1 cellular context compared by ENCODE assay signal in the genomic region with DNA sequence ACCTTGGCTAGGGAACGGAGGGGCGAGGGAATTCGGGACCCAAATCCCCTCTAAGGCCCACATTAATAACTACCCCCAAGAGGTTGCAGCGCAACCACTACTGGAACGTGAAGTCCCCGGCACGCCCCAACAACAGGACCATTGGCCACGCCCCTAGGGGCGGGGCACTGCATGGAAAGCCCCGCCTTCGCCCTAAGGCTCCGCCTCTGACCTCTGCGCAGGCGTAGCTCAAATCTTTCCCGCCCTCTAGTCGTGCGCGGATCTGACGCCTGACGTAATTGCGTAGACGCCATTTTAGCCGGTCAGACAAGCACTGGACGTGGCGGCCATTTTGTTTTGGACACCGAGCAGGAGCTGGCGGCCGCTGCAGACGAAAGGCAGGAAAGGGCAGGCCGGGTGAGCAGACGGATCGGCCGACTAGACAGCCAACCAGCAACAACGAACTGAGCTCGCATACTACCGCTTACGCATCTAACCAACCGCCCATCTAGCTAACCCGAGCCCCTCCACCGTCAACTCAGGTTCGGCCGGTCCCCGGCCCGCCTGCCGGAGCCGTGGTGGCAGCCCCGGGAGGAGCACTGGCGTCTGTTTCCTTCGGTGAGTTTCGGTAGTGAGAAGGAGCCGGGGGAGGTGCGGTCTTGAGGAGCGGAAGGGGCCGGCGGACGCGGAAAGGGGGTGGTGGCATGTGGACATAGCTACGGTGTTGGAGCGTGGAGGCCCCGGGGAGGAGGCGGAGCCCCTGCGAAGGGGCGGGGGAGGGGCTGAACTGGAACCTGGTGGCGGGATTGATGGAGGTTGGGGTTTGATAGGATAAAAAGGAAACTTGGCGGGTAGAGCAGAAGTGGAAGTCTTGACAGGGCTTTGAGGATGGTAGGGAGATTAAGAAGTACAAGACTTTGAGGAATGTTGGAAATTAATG.
TF ChIP-seq lines count a peak whose summit lies in the region.

Gene CHTOP (plus strand): TSS at position 320 of the 919 bp plus-strand sequence. CDS start 2,523 bp downstream, outside the sequence.

TF ChIP-seq in SK-N-SH, 30 proteins besides CTCF, POLR2A, EP300 and RAD21 (continued from another document):
- TF ChIP-seq, protein P1, sequence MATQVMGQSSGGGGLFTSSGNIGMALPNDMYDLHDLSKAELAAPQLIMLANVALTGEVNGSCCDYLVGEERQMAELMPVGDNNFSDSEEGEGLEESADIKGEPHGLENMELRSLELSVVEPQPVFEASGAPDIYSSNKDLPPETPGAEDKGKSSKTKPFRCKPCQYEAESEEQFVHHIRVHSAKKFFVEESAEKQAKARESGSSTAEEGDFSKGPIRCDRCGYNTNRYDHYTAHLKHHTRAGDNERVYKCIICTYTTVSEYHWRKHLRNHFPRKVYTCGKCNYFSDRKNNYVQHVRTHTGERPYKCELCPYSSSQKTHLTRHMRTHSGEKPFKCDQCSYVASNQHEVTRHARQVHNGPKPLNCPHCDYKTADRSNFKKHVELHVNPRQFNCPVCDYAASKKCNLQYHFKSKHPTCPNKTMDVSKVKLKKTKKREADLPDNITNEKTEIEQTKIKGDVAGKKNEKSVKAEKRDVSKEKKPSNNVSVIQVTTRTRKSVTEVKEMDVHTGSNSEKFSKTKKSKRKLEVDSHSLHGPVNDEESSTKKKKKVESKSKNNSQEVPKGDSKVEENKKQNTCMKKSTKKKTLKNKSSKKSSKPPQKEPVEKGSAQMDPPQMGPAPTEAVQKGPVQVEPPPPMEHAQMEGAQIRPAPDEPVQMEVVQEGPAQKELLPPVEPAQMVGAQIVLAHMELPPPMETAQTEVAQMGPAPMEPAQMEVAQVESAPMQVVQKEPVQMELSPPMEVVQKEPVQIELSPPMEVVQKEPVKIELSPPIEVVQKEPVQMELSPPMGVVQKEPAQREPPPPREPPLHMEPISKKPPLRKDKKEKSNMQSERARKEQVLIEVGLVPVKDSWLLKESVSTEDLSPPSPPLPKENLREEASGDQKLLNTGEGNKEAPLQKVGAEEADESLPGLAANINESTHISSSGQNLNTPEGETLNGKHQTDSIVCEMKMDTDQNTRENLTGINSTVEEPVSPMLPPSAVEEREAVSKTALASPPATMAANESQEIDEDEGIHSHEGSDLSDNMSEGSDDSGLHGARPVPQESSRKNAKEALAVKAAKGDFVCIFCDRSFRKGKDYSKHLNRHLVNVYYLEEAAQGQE (IDR thresholded peaks at IDR 0.05; ENCODE audit: low read depth, low read length) = 0 out of 2 replicates have a peak, but pooled peaks have one; percentile 13
- TF ChIP-seq RFX5 (IDR thresholded peaks at IDR 0.05; ENCODE audit: low read length) (no peak), MEF2A (IDR thresholded peaks at IDR 0.05; ENCODE audit: borderline replicate concordance, low read depth) (no peak), NFIC (IDR thresholded peaks at IDR 0.05; ENCODE audit: borderline replicate concordance) (no peak), RXRA (IDR thresholded peaks at IDR 0.05; ENCODE audit: borderline replicate concordance, low read depth) (no peak), NRF1 (IDR thresholded peaks at IDR 0.05; ENCODE audit: low read depth, low read length) (peak; percentile 98), EZH2phosphoT487 (IDR thresholded peaks at IDR 0.05; ENCODE audit: borderline replicate concordance, low read depth) (no peak), MXI1 (IDR thresholded peaks at IDR 0.05; ENCODE audit: low read depth, low read length) (peak; percentile 91), POLR2AphosphoS5 (IDR thresholded peaks at IDR 0.05; ENCODE audit: low read depth, low read length) (peak; percentile 88), ELF1 (IDR thresholded peaks at IDR 0.05) (peak; percentile 56; the same call in 1 of the 2 replicates), JUND (IDR thresholded peaks at IDR 0.05) (no peak)
- TF ChIP-seq, protein P2, sequence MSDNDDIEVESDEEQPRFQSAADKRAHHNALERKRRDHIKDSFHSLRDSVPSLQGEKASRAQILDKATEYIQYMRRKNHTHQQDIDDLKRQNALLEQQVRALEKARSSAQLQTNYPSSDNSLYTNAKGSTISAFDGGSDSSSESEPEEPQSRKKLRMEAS (IDR thresholded peaks at IDR 0.05; ENCODE audit: low read depth) = no peak; the same call in none of the 2 replicates
- TF ChIP-seq, protein P3, sequence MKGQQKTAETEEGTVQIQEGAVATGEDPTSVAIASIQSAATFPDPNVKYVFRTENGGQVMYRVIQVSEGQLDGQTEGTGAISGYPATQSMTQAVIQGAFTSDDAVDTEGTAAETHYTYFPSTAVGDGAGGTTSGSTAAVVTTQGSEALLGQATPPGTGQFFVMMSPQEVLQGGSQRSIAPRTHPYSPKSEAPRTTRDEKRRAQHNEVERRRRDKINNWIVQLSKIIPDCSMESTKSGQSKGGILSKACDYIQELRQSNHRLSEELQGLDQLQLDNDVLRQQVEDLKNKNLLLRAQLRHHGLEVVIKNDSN (IDR thresholded peaks at IDR 0.05; ENCODE audit: borderline replicate concordance, low read depth) = 0 out of 2 replicates have a peak, but pooled peaks have one; percentile 52
- TF ChIP-seq, protein P4, sequence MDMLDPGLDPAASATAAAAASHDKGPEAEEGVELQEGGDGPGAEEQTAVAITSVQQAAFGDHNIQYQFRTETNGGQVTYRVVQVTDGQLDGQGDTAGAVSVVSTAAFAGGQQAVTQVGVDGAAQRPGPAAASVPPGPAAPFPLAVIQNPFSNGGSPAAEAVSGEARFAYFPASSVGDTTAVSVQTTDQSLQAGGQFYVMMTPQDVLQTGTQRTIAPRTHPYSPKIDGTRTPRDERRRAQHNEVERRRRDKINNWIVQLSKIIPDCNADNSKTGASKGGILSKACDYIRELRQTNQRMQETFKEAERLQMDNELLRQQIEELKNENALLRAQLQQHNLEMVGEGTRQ (IDR thresholded peaks at IDR 0.05; ENCODE audit: borderline replicate concordance, low read depth, low read length) = no peak
